8 cellular contexts compared by ENCODE assay signal in genomic region chr19:55484571-55485438, GRCh38. TPM values are rescaled to one million over a fixed set of nuclear protein-coding genes. Genes with fewer than 3 reads are reported as not detected.
A peak's percentile ranks its signal among the peaks of the same experiment; 100 is the strongest.
DNase-seq lines count a peak whose midpoint lies in the region; ATAC-seq and TF ChIP-seq lines count a peak whose summit lies in the region.

Gene NAT14 (plus strand): TSS chr19:55485188. CDS start chr19:55485709, 521 bp downstream.

- no peaks in the 10 kb centered on the region for H3K36me3 ChIP-seq in PC-9 (ENCODE audit: low read depth)
- no peaks in the 10 kb centered on the region for H3K36me3 ChIP-seq in neural cell (ENCODE audit: insufficient read depth, low read length)
- no peaks in the 10 kb centered on the region for H3K36me3 ChIP-seq in testis (ENCODE audit: low read depth, missing control alignments)

- peaks cover 15% of the 10 kb centered on the region for H3K4me1 Mint-ChIP-seq in activated T-helper 2 cell treated with anti-CD3 and anti-CD28 coated beads, Interferon-gamma antibody, Interleukin-2, Interleukin-4, amounts not matched to agents 10 μg/mL and 5 μg/mL and 100 μg/mL, durations not matched to agents 14 hours and 24 hours and 36 hours (ENCODE audit: low read depth)

- CTCF ChIA-PET in PC-9 (lab: Charles Lee), result interaction anchor here (0.6 kb wide), 1 partner anchor 96 kb away, joined by 3 read pairs; no protein-coding TSS in a partner anchor

- H3K79me2 ChIP-seq in PC-9 (ENCODE audit: low read depth) (peaks cover 1% of the 10 kb centered on the region; the same call in 1 of the 2 replicates), neural cell (replicated peaks; ENCODE audit: insufficient read depth, low read length) (peaks cover 14% of the 10 kb centered on the region)

- H3K27me3 Mint-ChIP-seq in activated T-helper 2 cell treated with anti-CD3 and anti-CD28 coated beads, Interferon-gamma antibody, Interleukin-2, Interleukin-4, amounts not matched to agents 10 μg/mL and 5 μg/mL and 100 μg/mL, durations not matched to agents 14 hours and 24 hours and 36 hours (ENCODE audit: low read depth), result no peaks in the 10 kb centered on the region

- TF ChIP-seq RAD21 in neural cell (conservative IDR thresholded peaks at IDR 0.05), result peak; percentile 34

- intact Hi-C loops in PC-9 (cut with micrococcal nuclease; ENCODE audit: unreplicated experiment), result no loop called here
- intact Hi-C loops in activated T-helper 2 cell treated with anti-CD3 and anti-CD28 coated beads, Interferon-gamma antibody, Interleukin-2, Interleukin-4, amounts not matched to agents 10 μg/mL and 5 μg/mL and 100 μg/mL, durations not matched to agents 14 hours and 24 hours and 36 hours (cut with micrococcal nuclease), result no loop called here
- intact Hi-C loops in testis (cut with DNase I; ENCODE audit: low total_unique reads), result no loop called here

- H3K9ac ChIP-seq in neural cell (ENCODE audit: low read length), result peak within 1 kb of the TSS; percentile 95

- peak; percentile 64 for TF ChIP-seq EP300 in neural cell (conservative IDR thresholded peaks at IDR 0.05; ENCODE audit: poor library complexity, severe bottlenecking)

- H3F3A ChIP-seq in PC-9 (ENCODE audit: insufficient read depth, low read depth), result peaks cover 31% of the 10 kb centered on the region; the same call in 1 of the 2 replicates
- no peaks in the 10 kb centered on the region for H3F3A ChIP-seq in neural cell (ENCODE audit: insufficient read depth, low read length, poor library complexity, severe bottlenecking)

- no peak for TF ChIP-seq POLR2A in testis (IDR thresholded peaks at IDR 0.05)

- H4K20me1 ChIP-seq in PC-9 (ENCODE audit: insufficient read depth) (peaks cover under 1% of the 10 kb centered on the region; the same call in 1 of the 2 replicates), neural cell (ENCODE audit: insufficient read depth) (no peaks in the 10 kb centered on the region)

- WGBS in testis, 2 donors, result 3 to 19% methylated on average over 9 to 80 of the region's 80 CpGs

- H2AFZ ChIP-seq in PC-9 (peak within 1 kb of the TSS; percentile 75), neural cell (ENCODE audit: low read depth, low read length) (peak within 1 kb of the TSS; percentile 76)

- no peaks in the 10 kb centered on the region for H3K36me3 Mint-ChIP-seq in activated T-helper 2 cell treated with anti-CD3 and anti-CD28 coated beads, Interferon-gamma antibody, Interleukin-2, Interleukin-4, amounts not matched to agents 10 μg/mL and 5 μg/mL and 100 μg/mL, durations not matched to agents 14 hours and 24 hours and 36 hours (ENCODE audit: low read depth)

- H3K9me2 ChIP-seq in PC-9 (ENCODE audit: insufficient read depth) (no peaks in the 10 kb centered on the region), neural cell (ENCODE audit: insufficient read depth, low read length) (no peaks in the 10 kb centered on the region)

- H3K4me3 Mint-ChIP-seq in activated T-helper 2 cell treated with anti-CD3 and anti-CD28 coated beads, Interferon-gamma antibody, Interleukin-2, Interleukin-4, amounts not matched to agents 10 μg/mL and 5 μg/mL and 100 μg/mL, durations not matched to agents 14 hours and 24 hours and 36 hours (ENCODE audit: low read depth), result peak within 1 kb of the TSS; percentile 80

- H3K4me1 ChIP-seq in PC-9 (replicated peaks; ENCODE audit: insufficient read depth) (peaks cover 21% of the 10 kb centered on the region), testis (peaks cover 51% of the 10 kb centered on the region)

- TSS peak; percentile 32 for BruUV-seq in PC-9 (replicated peaks; lab: Mats Ljungman, UMichigan)

- DNase-seq in GM12864 (ENCODE audit: low read depth), result no peak
- peak; percentile 84 for DNase-seq in HK-2 (ENCODE audit: unreplicated experiment)
- peak in 1 of 2 experiments; percentile 78 for DNase-seq in PC-9
- peak; percentile 62 for DNase-seq in activated T-helper 2 cell treated with anti-CD3 and anti-CD28 coated beads, Interferon-gamma antibody, Interleukin-2, Interleukin-4, amounts not matched to agents 10 μg/mL and 5 μg/mL and 100 μg/mL, durations not matched to agents 14 hours and 24 hours and 36 hours (ENCODE audit: low spot score)
- peak; percentile 61 for DNase-seq in fibroblast of pulmonary artery (ENCODE audit: low read depth)
- peak; percentile 69 for DNase-seq in testis

- peak within 1 kb of the TSS; percentile 70 for H3K4me3 ChIP-seq in GM12864 (ENCODE audit: low read depth, low read length)
- peak within 1 kb of the TSS; percentile 90 for H3K4me3 ChIP-seq in PC-9
- H3K4me3 ChIP-seq in fibroblast of pulmonary artery (replicated peaks; ENCODE audit: low read depth, low read length), result peak within 1 kb of the TSS; percentile 67
- H3K4me3 ChIP-seq in neural cell (ENCODE audit: low read length), result peak within 1 kb of the TSS; percentile 90
- H3K4me3 ChIP-seq in testis, result peak within 1 kb of the TSS; percentile 57 to 74

- H3K4me2 ChIP-seq in PC-9, result peak within 1 kb of the TSS; percentile 96
- peak within 1 kb of the TSS; percentile 88 for H3K4me2 ChIP-seq in neural cell (ENCODE audit: low read length)

- H3K27me3 ChIP-seq in PC-9 (ENCODE audit: insufficient read depth, low read depth) (no peaks in the 10 kb centered on the region), neural cell (ENCODE audit: insufficient read depth, low read depth, low read length) (no peaks in the 10 kb centered on the region), testis (no peaks in the 10 kb centered on the region)

- H3K9me3 Mint-ChIP-seq in activated T-helper 2 cell treated with anti-CD3 and anti-CD28 coated beads, Interferon-gamma antibody, Interleukin-2, Interleukin-4, amounts not matched to agents 10 μg/mL and 5 μg/mL and 100 μg/mL, durations not matched to agents 14 hours and 24 hours and 36 hours, result no peaks in the 10 kb centered on the region

- H3K9me3 ChIP-seq in PC-9 (ENCODE audit: insufficient read depth, low read depth) (no peaks in the 10 kb centered on the region), neural cell (ENCODE audit: low read length) (no peaks in the 10 kb centered on the region), testis (no peaks in the 10 kb centered on the region)

- H3K27ac Mint-ChIP-seq in activated T-helper 2 cell treated with anti-CD3 and anti-CD28 coated beads, Interferon-gamma antibody, Interleukin-2, Interleukin-4, amounts not matched to agents 10 μg/mL and 5 μg/mL and 100 μg/mL, durations not matched to agents 14 hours and 24 hours and 36 hours, result peak within 1 kb of the TSS; percentile 68

- ATAC-seq in HG02884 (IDR thresholded peaks at IDR 0.05; ENCODE audit: unreplicated experiment), result no peak

- POLR2A ChIA-PET in PC-9 (lab: Charles Lee; ENCODE audit: unreplicated experiment), result interaction anchor here (0.5 to 0.8 kb wide), 6 partner anchors 8 to 416 kb away, joined by 3 to 8 read pairs (median 4); partner anchors contain the start of gene ZNF581

- no peak within 1 kb of the TSS for H3K27ac ChIP-seq in PC-9
- H3K27ac ChIP-seq in neural cell (ENCODE audit: low read length), result peak within 1 kb of the TSS; percentile 87
- peak within 1 kb of the TSS; percentile 78 to 94 for H3K27ac ChIP-seq in testis

- TF ChIP-seq CTCF in GM12864 (IDR thresholded peaks at IDR 0.05; ENCODE audit: low read depth, low read length, missing control alignments) (no peak), PC-9 (conservative IDR thresholded peaks at IDR 0.05) (no peak), fibroblast of pulmonary artery (IDR thresholded peaks at IDR 0.05; ENCODE audit: low read length, missing control alignments) (no peak), neural cell (IDR thresholded peaks at IDR 0.05; ENCODE audit: poor library complexity, severe bottlenecking) (no peak), testis (IDR thresholded peaks at IDR 0.05) (no peak)

TF ChIP-seq in neural cell, 6 proteins besides CTCF, POLR2A, EP300 and RAD21:
- TF ChIP-seq EZH2 (IDR thresholded peaks at IDR 0.05; ENCODE audit: borderline replicate concordance, insufficient read depth, low read length, poor library complexity, severe bottlenecking) (no peak), MXI1 (conservative IDR thresholded peaks at IDR 0.05; ENCODE audit: poor library complexity, severe bottlenecking) (peak; percentile 96), REST (IDR thresholded peaks at IDR 0.05; ENCODE audit: borderline replicate concordance) (no peak), POLR2AphosphoS5 (IDR thresholded peaks at IDR 0.05) (peak; percentile 70), TAF1 (IDR thresholded peaks at IDR 0.05; ENCODE audit: low read depth) (peak; percentile 53), SMC3 (conservative IDR thresholded peaks at IDR 0.05; ENCODE audit: poor library complexity) (peak; percentile 23)

RNA-seq across cellular contexts. Expression of gene NAT14, which starts in this region (rescaled TPM):
- total RNA-seq in PC-9 (2021) (61.6 and 103 TPM in 2 replicates), testis (10 to 100 TPM; 12.0 to 16.0 TPM)
- 20.0 and 20.2 TPM in 2 replicates for total RNA-seq in activated T-helper 2 cell treated with anti-CD3 and anti-CD28 coated beads, Interferon-gamma antibody, Interleukin-2, Interleukin-4, amounts not matched to agents 10 μg/mL and 5 μg/mL and 100 μg/mL, durations not matched to agents 14 hours and 24 hours and 36 hours
- polyA plus RNA-seq in neural cell (129 and 145 TPM in 2 replicates), testis (ENCODE audit: insufficient read depth, low read depth, low replicate concordance) (17.3 TPM)
- polyA minus RNA-seq in neural cell, result 31.1 and 39.7 TPM in 2 replicates
